Comparison of ENCODE assay signal across 1 cellular context in the genomic region with DNA sequence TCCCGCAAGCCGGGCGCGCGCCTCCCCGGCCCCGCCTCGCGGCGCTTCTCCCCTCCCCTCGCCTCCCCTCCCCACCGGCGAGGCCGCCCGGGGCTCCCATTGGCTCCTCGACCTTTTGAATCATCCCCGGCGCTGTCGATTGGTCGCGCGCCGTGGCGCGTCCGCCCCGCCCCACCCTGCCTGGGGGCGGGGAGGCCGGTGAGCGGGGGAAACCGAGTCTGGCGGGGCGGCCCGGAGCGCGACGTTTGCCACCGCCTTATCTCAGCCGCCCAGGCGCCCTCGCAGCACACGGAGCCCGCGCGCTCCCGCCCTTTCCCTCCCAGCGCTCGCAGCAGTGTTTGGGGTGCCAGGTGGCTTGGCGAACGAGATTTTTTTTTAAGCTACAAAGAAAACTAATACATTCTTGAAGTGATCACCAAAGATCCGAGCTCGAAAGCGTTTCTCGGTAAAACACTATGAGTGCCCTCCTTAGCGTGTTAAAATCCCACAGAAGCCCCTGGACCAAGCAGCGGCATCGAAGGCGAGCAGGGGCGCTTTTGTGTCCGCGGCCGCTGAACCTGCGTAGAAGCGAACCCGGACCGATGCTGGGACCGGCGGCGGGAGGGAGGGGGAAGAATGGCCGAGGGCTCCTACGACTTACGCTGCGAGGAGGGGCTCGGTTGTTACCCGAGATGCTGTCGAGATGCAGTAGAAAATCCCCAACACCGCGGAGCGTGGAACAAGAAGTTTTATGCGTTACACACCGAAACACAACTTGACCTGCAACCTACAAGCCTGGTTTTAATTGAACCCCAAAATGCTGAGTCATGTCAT.
TF ChIP-seq lines count a peak whose summit lies in the region.

No MANE protein-coding gene starts in this region.

TF ChIP-seq in WTC11, 78 proteins besides CTCF, POLR2A, EP300 and RAD21 (continued from another document):
- TF ChIP-seq, protein P1, sequence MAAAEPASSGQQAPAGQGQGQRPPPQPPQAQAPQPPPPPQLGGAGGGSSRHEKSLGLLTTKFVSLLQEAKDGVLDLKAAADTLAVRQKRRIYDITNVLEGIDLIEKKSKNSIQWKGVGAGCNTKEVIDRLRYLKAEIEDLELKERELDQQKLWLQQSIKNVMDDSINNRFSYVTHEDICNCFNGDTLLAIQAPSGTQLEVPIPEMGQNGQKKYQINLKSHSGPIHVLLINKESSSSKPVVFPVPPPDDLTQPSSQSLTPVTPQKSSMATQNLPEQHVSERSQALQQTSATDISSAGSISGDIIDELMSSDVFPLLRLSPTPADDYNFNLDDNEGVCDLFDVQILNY (CRISPR knock-in tag; IDR thresholded peaks at IDR 0.05): 0 out of 2 replicates have a peak, but pooled peaks have one; percentile 32
- TF ChIP-seq NR3C1 (CRISPR knock-in tag; conservative IDR thresholded peaks at IDR 0.05; ENCODE audit: low read depth): no peak
- TF ChIP-seq, protein P2, sequence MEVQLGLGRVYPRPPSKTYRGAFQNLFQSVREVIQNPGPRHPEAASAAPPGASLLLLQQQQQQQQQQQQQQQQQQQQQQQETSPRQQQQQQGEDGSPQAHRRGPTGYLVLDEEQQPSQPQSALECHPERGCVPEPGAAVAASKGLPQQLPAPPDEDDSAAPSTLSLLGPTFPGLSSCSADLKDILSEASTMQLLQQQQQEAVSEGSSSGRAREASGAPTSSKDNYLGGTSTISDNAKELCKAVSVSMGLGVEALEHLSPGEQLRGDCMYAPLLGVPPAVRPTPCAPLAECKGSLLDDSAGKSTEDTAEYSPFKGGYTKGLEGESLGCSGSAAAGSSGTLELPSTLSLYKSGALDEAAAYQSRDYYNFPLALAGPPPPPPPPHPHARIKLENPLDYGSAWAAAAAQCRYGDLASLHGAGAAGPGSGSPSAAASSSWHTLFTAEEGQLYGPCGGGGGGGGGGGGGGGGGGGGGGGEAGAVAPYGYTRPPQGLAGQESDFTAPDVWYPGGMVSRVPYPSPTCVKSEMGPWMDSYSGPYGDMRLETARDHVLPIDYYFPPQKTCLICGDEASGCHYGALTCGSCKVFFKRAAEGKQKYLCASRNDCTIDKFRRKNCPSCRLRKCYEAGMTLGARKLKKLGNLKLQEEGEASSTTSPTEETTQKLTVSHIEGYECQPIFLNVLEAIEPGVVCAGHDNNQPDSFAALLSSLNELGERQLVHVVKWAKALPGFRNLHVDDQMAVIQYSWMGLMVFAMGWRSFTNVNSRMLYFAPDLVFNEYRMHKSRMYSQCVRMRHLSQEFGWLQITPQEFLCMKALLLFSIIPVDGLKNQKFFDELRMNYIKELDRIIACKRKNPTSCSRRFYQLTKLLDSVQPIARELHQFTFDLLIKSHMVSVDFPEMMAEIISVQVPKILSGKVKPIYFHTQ (CRISPR knock-in tag; IDR thresholded peaks at IDR 0.05): no peak
- no peak for TF ChIP-seq ZNF423 (CRISPR knock-in tag; IDR thresholded peaks at IDR 0.05)
- peak; percentile 91 for TF ChIP-seq SP1 (CRISPR knock-in tag; conservative IDR thresholded peaks at IDR 0.05)
- TF ChIP-seq NFE2L1 (CRISPR knock-in tag; IDR thresholded peaks at IDR 0.05): peak; percentile 91
- TF ChIP-seq FOXK1 (CRISPR knock-in tag; IDR thresholded peaks at IDR 0.05): 0 out of 2 replicates have a peak, but pooled peaks have one; percentile 19
TF ChIP-seq in WTC11: peak in this region for 12.
